In the genomic region with DNA sequence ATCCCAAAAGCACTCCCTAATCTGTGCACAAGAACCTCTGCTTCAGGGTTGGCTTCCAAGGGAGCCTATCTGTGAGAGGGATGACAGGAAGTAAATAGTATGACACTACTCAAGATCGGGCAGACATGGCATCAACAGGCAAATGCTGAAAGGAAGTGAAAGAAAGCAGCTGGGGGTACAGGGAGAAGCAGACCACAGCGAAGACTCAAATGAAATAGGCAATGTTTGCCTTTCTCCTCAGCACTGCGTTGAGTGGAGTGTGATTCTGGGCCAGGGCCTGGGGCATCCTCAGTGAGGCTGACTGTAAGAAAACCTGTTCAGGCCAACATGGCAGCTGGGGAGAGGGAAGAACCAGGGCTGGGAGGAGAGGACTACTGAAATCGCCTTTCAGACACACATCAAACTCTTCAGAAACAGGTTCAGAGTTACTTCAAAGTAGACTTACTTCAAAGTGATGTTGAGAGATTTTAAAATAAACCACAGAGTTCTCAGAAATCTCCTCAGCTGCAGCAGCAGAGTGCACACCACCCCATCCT, we compare ENCODE assay signal across 9 cellular contexts.
DNase-seq lines count a peak whose midpoint lies in the region; ATAC-seq, FAIRE-seq and TF ChIP-seq lines count a peak whose summit lies in the region.
"Had no signal": no experiment of that assay in that cellular context is flagged by ENCODE, and none has a peak within 500 bp of the region (broad histone marks: within the 10 kb centered on the region; RNA-seq: fewer than 3 reads in every experiment).

No MANE protein-coding gene starts in this region.

- no peak overlapping the region for H3K27ac ChIP-seq in psoas muscle

- H3K27me3 ChIP-seq in psoas muscle (ENCODE audit: insufficient read depth in 3 of 3, low read length in 2 of 3) = no peaks in the 10 kb centered on the region

- TF ChIP-seq POLR2A in GM12892 (IDR thresholded peaks at IDR 0.05; ENCODE audit: low read depth, low read length) = no peak

- no peak for DNase-seq in GM12892 (ENCODE audit: insufficient read length)
- DNase-seq in SIG-M5 treated with dmso at 0.1 percent for 504 hours (lab: John Stamatoyannopoulos, UW; ENCODE audit: unreplicated experiment) = peak; percentile 77
- no peak for DNase-seq in central memory CD8-positive, alpha-beta T cell (ENCODE audit: low spot score in 2 of 2)
- no peak for DNase-seq in GM10248 (ENCODE audit: extremely low spot score)
- no peak for DNase-seq in psoas muscle
- DNase-seq in Right ventricle myocardium superior = no peak
- DNase-seq: SHP77 had no signal

- WGBS in psoas muscle, 3 donors = 80 to 88% (median 87%) methylated on average over 4 of the region's 4 CpGs

- H3K27ac Mint-ChIP-seq in central memory CD8-positive, alpha-beta T cell (ENCODE audit: low read depth) = no peak overlapping the region

- H3K4me1 ChIP-seq in psoas muscle = no peaks in the 10 kb centered on the region

- peaks cover 29% of the 10 kb centered on the region for H3K4me1 Mint-ChIP-seq in central memory CD8-positive, alpha-beta T cell

- H3K4me3 Mint-ChIP-seq in central memory CD8-positive, alpha-beta T cell = peak overlapping the region; percentile 39

- no peak overlapping the region for H3K4me3 ChIP-seq in psoas muscle

- H3K9me3 ChIP-seq in psoas muscle = no peaks in the 10 kb centered on the region

- CTCF ChIA-PET in GM10248 (lab: Yijun Ruan, JAX) = interaction anchor here (1.7 kb wide), 1 partner anchor 39 kb away, joined by 3 read pairs; no protein-coding TSS in a partner anchor

- POLR2A ChIA-PET in GM10248 (lab: Yijun Ruan, JAX) = no interaction called here

- no peaks in the 10 kb centered on the region for H3K36me3 ChIP-seq in psoas muscle (ENCODE audit: insufficient read depth in 1 of 2, low read depth in 1 of 2)

- peak; percentile 57 for FAIRE-seq in GM12892 (lab: Jason Lieb, UNC)

- TF ChIP-seq CTCF in GM10248 (IDR thresholded peaks at IDR 0.05; ENCODE audit: control extremely low read depth, extremely low read depth, low read depth, missing control alignments) (no peak), psoas muscle (IDR thresholded peaks at IDR 0.05) (no peak)

- no peaks in the 10 kb centered on the region for H3K27me3 Mint-ChIP-seq in central memory CD8-positive, alpha-beta T cell

- peak; percentile 71 for ATAC-seq in HG02610 (IDR thresholded peaks at IDR 0.05; ENCODE audit: unreplicated experiment)
- no peak for ATAC-seq in central memory CD8-positive, alpha-beta T cell (replicated peaks; ENCODE audit: extremely low read depth, poor library complexity, severe bottlenecking)
- no peak for ATAC-seq in psoas muscle
- no peak for ATAC-seq in HG02973 (IDR thresholded peaks at IDR 0.05; ENCODE audit: unreplicated experiment)
- no peak for ATAC-seq in Right ventricle myocardium superior (ENCODE audit: poor library complexity)

- H3K9me3 Mint-ChIP-seq in central memory CD8-positive, alpha-beta T cell = no peaks in the 10 kb centered on the region

- no peaks in the 10 kb centered on the region for H3K36me3 Mint-ChIP-seq in central memory CD8-positive, alpha-beta T cell (ENCODE audit: insufficient read depth)

- intact Hi-C loops in psoas muscle (cut with DNase I) (no loop called here), Right ventricle myocardium superior (cut with DNase I) (no loop called here)
